In genomic region chr2:145813481-145813880, GRCh38 we compare ENCODE assay signal across 1 cellular context.
TF ChIP-seq lines count a peak whose summit lies in the region.

No MANE protein-coding gene starts in this region.

TF ChIP-seq in WTC11, 78 proteins besides CTCF, POLR2A, EP300 and RAD21 (continued from another document):
- no peak for TF ChIP-seq PRDM15 (CRISPR knock-in tag; IDR thresholded peaks at IDR 0.05)
TF ChIP-seq in WTC11: peak in this region for 0.
